ENCODE assay signal across 16 cellular contexts in the genomic region with DNA sequence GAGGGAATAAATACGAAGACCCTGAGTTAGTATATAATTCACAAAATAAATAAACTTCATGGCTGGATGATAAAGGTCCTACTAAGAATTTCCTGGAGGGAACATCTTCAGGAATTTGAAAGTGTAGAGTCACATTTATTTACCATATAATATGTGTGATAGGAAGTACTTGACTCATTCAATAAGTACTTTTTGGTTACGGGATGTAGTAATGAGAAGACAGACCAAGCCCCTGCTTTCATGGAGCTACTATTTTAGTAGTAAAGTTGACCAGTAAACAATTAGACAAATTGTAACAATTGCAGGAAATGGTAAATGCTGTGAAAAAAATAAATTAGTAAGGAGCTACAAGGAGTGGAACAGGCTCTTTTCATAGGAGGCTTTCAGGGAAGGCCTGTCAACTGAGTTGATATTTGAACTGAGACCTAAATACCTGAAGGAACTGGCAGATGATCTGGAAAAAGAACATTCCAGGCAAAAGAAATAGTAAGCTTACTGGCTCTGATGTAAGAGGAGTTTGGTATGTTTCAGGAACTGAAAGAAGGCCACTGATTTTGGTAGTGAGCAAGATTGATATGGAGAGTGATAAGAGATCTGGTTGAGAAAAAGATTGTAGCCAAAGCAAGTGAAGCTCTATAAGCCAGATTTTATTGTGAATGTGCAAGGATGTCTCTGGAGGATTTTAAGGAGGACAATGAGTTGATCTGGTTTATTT. TPM values are rescaled to one million over a fixed set of nuclear protein-coding genes. Genes with fewer than 3 reads are reported as not detected.
A peak's percentile ranks its signal among the peaks of the same experiment; 100 is the strongest.
DNase-seq lines count a peak whose midpoint lies in the region; ATAC-seq, FAIRE-seq and TF ChIP-seq lines count a peak whose summit lies in the region.
"Had no signal": no experiment of that assay in that cellular context is flagged by ENCODE, and none has a peak within 500 bp of the region (broad histone marks: within the 10 kb centered on the region; RNA-seq: fewer than 3 reads in every experiment).

No MANE protein-coding gene starts in this region.

- TF ChIP-seq EP300 in GM12878 (IDR thresholded peaks at IDR 0.05; ENCODE audit: borderline replicate concordance in 1 of 2, control insufficient read depth in 1 of 2, low read depth in 2 of 2, low read length in 2 of 2) = peak in 1 of 2 experiments; percentile 37; a peak in 1 of 4 replicates

- H3K4me3 Mint-ChIP-seq in Calu3 (ENCODE audit: low read depth, unreplicated experiment) = no peak overlapping the region
- H3K4me3 Mint-ChIP-seq in nephron progenitor cell = no peak overlapping the region
- H3K4me3 Mint-ChIP-seq in progenitor cell of endocrine pancreas (ENCODE audit: low read depth) = no peak overlapping the region
- H3K4me3 Mint-ChIP-seq in stimulated activated effector memory CD8-positive, alpha-beta T cell treated with anti-CD3 and anti-CD28 coated beads, Interleukin-12 subunit alpha, Interleukin-12 subunit beta, amount 100 ng/mL, for 72 hours = no peak overlapping the region
- H3K4me3 Mint-ChIP-seq: activated T-cell treated with anti-CD3 and anti-CD28 coated beads, Interleukin-2, amount 50 U/mL, for 72 hours had no signal

- SMC1A ChIA-PET in GM12878 (lab: Charles Lee; ENCODE audit: uncharacterized antibody, unreplicated experiment) = interaction anchor here (0.6 to 4.1 kb wide), 33 partner anchors 9 to 216 kb away, joined by 3 to 20 read pairs (median 4); a partner anchor contains a TSS

- H3K9me2 ChIP-seq in GM23248 (ENCODE audit: insufficient read depth) = no peaks in the 10 kb centered on the region

- no peak overlapping the region for H3K4me2 ChIP-seq in GM23248 (ENCODE audit: unreplicated experiment)
- peak overlapping the region; percentile 90 for H3K4me2 ChIP-seq in GM12878 (ENCODE audit: control insufficient read depth, insufficient read depth)

- H3K4me1 ChIP-seq in GM23248 (ENCODE audit: insufficient read depth) (peaks cover 25% of the 10 kb centered on the region), GM12878 (ENCODE audit: control insufficient read depth, insufficient read depth, low read length) (peaks cover 24% of the 10 kb centered on the region)

- H3K27me3 Mint-ChIP-seq in Calu3 (ENCODE audit: unreplicated experiment) (no peaks in the 10 kb centered on the region), nephron progenitor cell (ENCODE audit: low read depth, poor library complexity) (no peaks in the 10 kb centered on the region), progenitor cell of endocrine pancreas (no peaks in the 10 kb centered on the region)

- H3K4me3 ChIP-seq in GM23248 (no peak overlapping the region), GM12878 (peak overlapping the region; percentile 29; the same call in 1 of the 2 replicates)

- no TSS peak for BruUV-seq in Calu3 (replicated peaks; lab: Mats Ljungman, UMichigan)
- BruUV-seq in GM12878 (replicated peaks; lab: Mats Ljungman, UMichigan) = no TSS peak

- in situ Hi-C loops in GM23248 (cut with MboI) = no loop called here
- in situ Hi-C loops in GM12878 (cut with MboI) = no loop called here

- DNase-seq in Calu3 (no peak), GM23248 (no peak), GM12878 (ENCODE audit: low read depth, low spot score) (no peak), nephron progenitor cell (no peak), progenitor cell of endocrine pancreas (ENCODE audit: low spot score, unreplicated experiment) (no peak)
- DNase-seq in stimulated activated effector memory CD8-positive, alpha-beta T cell treated with anti-CD3 and anti-CD28 coated beads, Interleukin-12 subunit alpha, Interleukin-12 subunit beta, amount 100 ng/mL, for 72 hours (ENCODE audit: low spot score in 2 of 2) = no peak
- DNase-seq: activated CD4-positive, alpha-beta T cell treated with anti-CD3 and anti-CD28 coated beads for 48 hours; activated T-cell treated with anti-CD3 and anti-CD28 coated beads, Interleukin-2, amount 50 U/mL, for 72 hours; amygdala; NCI-H187 treated with DMSO at 0.1 percent for 48 hours; NCI-H524 treated with DMSO at 0.1 percent for 48 hours; RPMI8226; stimulated activated CD4-positive, alpha-beta T cell treated with anti-CD3 and anti-CD28 coated beads, Interleukin-12 subunit alpha, Interleukin-12 subunit beta, amount 100 ng/mL, for 4 hours had no signal

- POLR2A ChIA-PET in GM12878 (lab: Charles Lee) = interaction anchor here (1.0 to 2.2 kb wide), 10 partner anchors 11 to 247 kb away, joined by 3 to 12 read pairs (median 4); a partner anchor contains a TSS

- H3K79me2 ChIP-seq in GM23248 (ENCODE audit: insufficient read depth) = peaks cover 96% of the 10 kb centered on the region
- H3K79me2 ChIP-seq in GM12878 (ENCODE audit: control insufficient read depth, insufficient read depth, low read length) = peaks cover 2% of the 10 kb centered on the region

- H3K9me3 ChIP-seq in GM23248 (ENCODE audit: low read depth) (no peaks in the 10 kb centered on the region), GM12878 (replicated peaks; ENCODE audit: control insufficient read depth, insufficient read depth, low read length) (no peaks in the 10 kb centered on the region)

- no peaks in the 10 kb centered on the region; the same call in 1 of the 2 replicates for H4K20me1 ChIP-seq in GM23248 (ENCODE audit: insufficient read depth)
- no peaks in the 10 kb centered on the region for H4K20me1 ChIP-seq in GM12878 (ENCODE audit: control insufficient read depth, insufficient read depth)

- no peak for TF ChIP-seq RAD21 in GM12878 (IDR thresholded peaks at IDR 0.05; ENCODE audit: insufficient read depth, low read depth, low read length)

- CTCF ChIA-PET in Calu3 (lab: Charles Lee) (interaction anchor here (0.6 to 1.2 kb wide), 2 partner anchors 153 to 154 kb away, joined by 3 to 4 read pairs; a partner anchor contains a TSS), GM12878 (lab: Yijun Ruan, JAX) (interaction anchor here (0.6 to 6.5 kb wide), 12 partner anchors 9 to 216 kb away, joined by 3 to 45 read pairs (median 4); no protein-coding TSS in a partner anchor)

- peaks cover 21% of the 10 kb centered on the region for H3K4me1 Mint-ChIP-seq in Calu3 (ENCODE audit: low read depth, unreplicated experiment)
- H3K4me1 Mint-ChIP-seq in nephron progenitor cell = no peaks in the 10 kb centered on the region
- H3K4me1 Mint-ChIP-seq in progenitor cell of endocrine pancreas (ENCODE audit: low read depth) = peaks cover 3% of the 10 kb centered on the region
- H3K4me1 Mint-ChIP-seq in stimulated activated effector memory CD8-positive, alpha-beta T cell treated with anti-CD3 and anti-CD28 coated beads, Interleukin-12 subunit alpha, Interleukin-12 subunit beta, amount 100 ng/mL, for 72 hours = peaks cover 5% of the 10 kb centered on the region

- 86 to 93% methylated on average over 2 of the region's 2 CpGs for WGBS in GM23248 (ENCODE audit: low coverage in 1 of 2, low lambda C conversion rate in 2 of 2, missing lambda C conversion rate in 2 of 2), 2 experiments
- 42% methylated on average over 2 of the region's 2 CpGs for WGBS in GM12878 (ENCODE audit: insufficient coverage, insufficient replicate concordance, low lambda C conversion rate, missing lambda C conversion rate)

- peak; percentile 86 for ATAC-seq in GM12878
- no peak for ATAC-seq in HG03097 (IDR thresholded peaks at IDR 0.05; ENCODE audit: low FRiP score, unreplicated experiment)
- ATAC-seq in GM21576 (IDR thresholded peaks at IDR 0.05; ENCODE audit: unreplicated experiment) = no peak
- no peak for ATAC-seq in stimulated activated effector memory CD8-positive, alpha-beta T cell treated with anti-CD3 and anti-CD28 coated beads, Interleukin-12 subunit alpha, Interleukin-12 subunit beta, amount 100 ng/mL, for 72 hours
- ATAC-seq: activated T-cell treated with anti-CD3 and anti-CD28 coated beads, Interleukin-2, amount 50 U/mL, for 72 hours had no signal

- peak overlapping the region; percentile 43; the same call in 1 of the 2 replicates for H3K27ac ChIP-seq in GM23248
- H3K27ac ChIP-seq in GM12878 (ENCODE audit: control insufficient read depth, insufficient read depth) = peak overlapping the region; percentile 74

- H3K9ac ChIP-seq in GM23248 (no peak overlapping the region), GM12878 (ENCODE audit: control insufficient read depth, insufficient read depth, low read length) (peak overlapping the region; percentile 7; the same call in 1 of the 2 replicates)

- no peak for FAIRE-seq in GM12878 (lab: Jason Lieb, UNC)
- FAIRE-seq: islet of Langerhans had no signal

- no peaks in the 10 kb centered on the region for H3K27me3 ChIP-seq in GM23248 (replicated peaks; ENCODE audit: insufficient read depth)
- no peaks in the 10 kb centered on the region for H3K27me3 ChIP-seq in GM12878 (replicated peaks in 1 of 2; ENCODE audit: control insufficient read depth in 2 of 2, insufficient read depth in 2 of 2, low read length in 1 of 2)

- H2AFZ ChIP-seq in GM23248 (no peak overlapping the region), GM12878 (ENCODE audit: control insufficient read depth, low read depth, low read length) (0 out of 2 replicates have a peak overlapping the region, but pooled peaks have one; percentile 34)

- H3K27ac Mint-ChIP-seq in Calu3 (ENCODE audit: unreplicated experiment) = peak overlapping the region; percentile 5
- peak overlapping the region; percentile 69 for H3K27ac Mint-ChIP-seq in nephron progenitor cell
- no peak overlapping the region for H3K27ac Mint-ChIP-seq in progenitor cell of endocrine pancreas
- H3K27ac Mint-ChIP-seq in stimulated activated effector memory CD8-positive, alpha-beta T cell treated with anti-CD3 and anti-CD28 coated beads, Interleukin-12 subunit alpha, Interleukin-12 subunit beta, amount 100 ng/mL, for 72 hours = no peak overlapping the region
- H3K27ac Mint-ChIP-seq: activated T-cell treated with anti-CD3 and anti-CD28 coated beads, Interleukin-2, amount 50 U/mL, for 72 hours had no signal

- RAD21 ChIA-PET in GM12878 (lab: Charles Lee; ENCODE audit: unreplicated experiment) = interaction anchor here (0.8 to 3.3 kb wide), 19 partner anchors 9 to 213 kb away, joined by 3 to 16 read pairs (median 3); a partner anchor contains a TSS

- H3F3A ChIP-seq in GM23248 (ENCODE audit: insufficient read depth) = peaks cover 34% of the 10 kb centered on the region

- peaks cover 7% of the 10 kb centered on the region; the same call in 1 of the 2 replicates for H3K36me3 ChIP-seq in GM23248 (ENCODE audit: low read depth)
- peaks cover 0 to 3% of the 10 kb centered on the region in 2 experiments; a peak in 1 of 4 replicates for H3K36me3 ChIP-seq in GM12878 (ENCODE audit: control insufficient read depth in 2 of 2, insufficient read depth in 2 of 2, low read length in 1 of 2)

- no peak for TF ChIP-seq POLR2A in GM12878 (IDR thresholded peaks at IDR 0.05; ENCODE audit: low read depth, low read length)

- H3K9me3 Mint-ChIP-seq in Calu3 (ENCODE audit: low read depth, unreplicated experiment) = peaks cover 4% of the 10 kb centered on the region
- H3K9me3 Mint-ChIP-seq in nephron progenitor cell = no peaks in the 10 kb centered on the region
- H3K9me3 Mint-ChIP-seq in progenitor cell of endocrine pancreas (ENCODE audit: low read depth) = no peaks in the 10 kb centered on the region
- H3K9me3 Mint-ChIP-seq in stimulated activated effector memory CD8-positive, alpha-beta T cell treated with anti-CD3 and anti-CD28 coated beads, Interleukin-12 subunit alpha, Interleukin-12 subunit beta, amount 100 ng/mL, for 72 hours = no peaks in the 10 kb centered on the region
- H3K9me3 Mint-ChIP-seq: activated T-cell treated with anti-CD3 and anti-CD28 coated beads, Interleukin-2, amount 50 U/mL, for 72 hours had no signal

- H3K36me3 Mint-ChIP-seq in Calu3 (ENCODE audit: insufficient read depth, unreplicated experiment) (no peaks in the 10 kb centered on the region), nephron progenitor cell (ENCODE audit: low read depth) (peaks cover 68% of the 10 kb centered on the region), progenitor cell of endocrine pancreas (ENCODE audit: insufficient read depth) (peaks cover 12% of the 10 kb centered on the region)
- H3K36me3 Mint-ChIP-seq in stimulated activated effector memory CD8-positive, alpha-beta T cell treated with anti-CD3 and anti-CD28 coated beads, Interleukin-12 subunit alpha, Interleukin-12 subunit beta, amount 100 ng/mL, for 72 hours = no peaks in the 10 kb centered on the region

- TF ChIP-seq CTCF in Calu3 (IDR thresholded peaks at IDR 0.05; ENCODE audit: unreplicated experiment) = no peak
- no peak for TF ChIP-seq CTCF in GM12878 (IDR thresholded peaks at IDR 0.05 in 2 of 3, conservative IDR thresholded peaks at IDR 0.05 in 1 of 3; ENCODE audit: control insufficient read depth in 2 of 3, extremely low read depth in 1 of 3, insufficient read depth in 1 of 3, low read depth in 3 of 3, low read length in 3 of 3)
- no peak for TF ChIP-seq CTCF in nephron progenitor cell (IDR thresholded peaks at IDR 0.05)
- no peak for TF ChIP-seq CTCF in progenitor cell of endocrine pancreas (IDR thresholded peaks at IDR 0.05; ENCODE audit: unreplicated experiment)

- intact Hi-C loops in Calu3 (cut with micrococcal nuclease; ENCODE audit: unreplicated experiment) = no loop called here
- intact Hi-C loops in GM12878 (cut with micrococcal nuclease; ENCODE audit: unreplicated experiment) = no loop called here

RNA-seq across cellular contexts. Expression of a gene that starts 36.2 kb away (rescaled TPM):
- total RNA-seq in Calu3 (2022) = 27.6 and 30.3 TPM in 2 replicates
- 28.7 and 52.6 TPM in 2 replicates for total RNA-seq in GM23248 (2014; rRNA removed; shearing (Covaris generic))
- 9.9 and 10.9 TPM in 2 replicates for polyA plus RNA-seq in GM23248 (2016; fragmentation: Nextera tagmentation; extraction: Ambion mirVana)
- total RNA-seq in GM12878 (2013; cell fraction: nucleolus; rRNA removed) = 65.0 and 65.6 TPM in 2 replicates
- total RNA-seq in GM12878 (2014; rRNA removed) = 11.1 and 13.3 TPM in 2 replicates
- 19.8 and 20.1 TPM in 2 replicates for total RNA-seq in GM12878 (2014; rRNA removed; fragmentation: Illumina TruSeq; extraction: Trizol)
- 16.7 and 17.2 TPM in 2 replicates for total RNA-seq in GM12878 (2021)
- polyA plus RNA-seq in GM12878 (2011; ENCODE audit: low read depth) = 2.8 TPM
- polyA plus RNA-seq in GM12878 (2011; rRNA removed) = 8.6 and 11.8 TPM in 2 replicates
- polyA plus RNA-seq in GM12878 (2011; cell fraction: cytosol; rRNA removed) = 2.5 and 2.7 TPM in 2 replicates
- 7.9 and 8.3 TPM in 2 replicates for polyA plus RNA-seq in GM12878 (2011; cell fraction: nucleus; rRNA removed)
- polyA plus RNA-seq in GM12878 (2012) = 4.8 and 8.3 TPM in 2 replicates
- polyA plus RNA-seq in GM12878 (2014; fragmentation: Illumina TruSeq; extraction: Trizol) = 18.1 and 21.3 TPM in 2 replicates
- polyA plus RNA-seq in GM12878 (2014; fragmentation: Nextera tagmentation; extraction: Ambion mirVana) = 1 to 10 TPM; 5.0 to 6.4 TPM
- 6.7 and 7.5 TPM in 2 replicates for polyA plus RNA-seq in GM12878 (2014; rRNA removed)
- 1 to 10 TPM; 3.9 to 6.1 TPM for polyA plus RNA-seq in GM12878 (2016; fragmentation: Nextera tagmentation; extraction: Ambion mirVana)
- polyA minus RNA-seq in GM12878 (2011; rRNA and poly(A)+ RNA removed) = 10.9 and 15.0 TPM in 2 replicates
- 4.1 and 4.8 TPM in 2 replicates for polyA minus RNA-seq in GM12878 (2011; cell fraction: cytosol; rRNA and poly(A)+ RNA removed)
- polyA minus RNA-seq in GM12878 (2011; cell fraction: nucleus; rRNA and poly(A)+ RNA removed) = 7.3 and 13.8 TPM in 2 replicates
- total RNA-seq in progenitor cell of endocrine pancreas = 27.9 and 30.4 TPM in 2 replicates

Comparison
In these comparisons a context has a peak if more than half of its experiments do, and no peak if none do; other contexts are left out.
1. H3K27ac Mint-ChIP-seq: peak in Calu3 (single experiment) and nephron progenitor cell (single experiment); none in progenitor cell of endocrine pancreas (single experiment) and stimulated activated effector memory CD8-positive, alpha-beta T cell treated with anti-CD3 and anti-CD28 coated beads, Interleukin-12 subunit alpha, Interleukin-12 subunit beta, amount 100 ng/mL, for 72 hours (single experiment).